Comparison of ENCODE assay signal across 22 cellular contexts in the genomic region with DNA sequence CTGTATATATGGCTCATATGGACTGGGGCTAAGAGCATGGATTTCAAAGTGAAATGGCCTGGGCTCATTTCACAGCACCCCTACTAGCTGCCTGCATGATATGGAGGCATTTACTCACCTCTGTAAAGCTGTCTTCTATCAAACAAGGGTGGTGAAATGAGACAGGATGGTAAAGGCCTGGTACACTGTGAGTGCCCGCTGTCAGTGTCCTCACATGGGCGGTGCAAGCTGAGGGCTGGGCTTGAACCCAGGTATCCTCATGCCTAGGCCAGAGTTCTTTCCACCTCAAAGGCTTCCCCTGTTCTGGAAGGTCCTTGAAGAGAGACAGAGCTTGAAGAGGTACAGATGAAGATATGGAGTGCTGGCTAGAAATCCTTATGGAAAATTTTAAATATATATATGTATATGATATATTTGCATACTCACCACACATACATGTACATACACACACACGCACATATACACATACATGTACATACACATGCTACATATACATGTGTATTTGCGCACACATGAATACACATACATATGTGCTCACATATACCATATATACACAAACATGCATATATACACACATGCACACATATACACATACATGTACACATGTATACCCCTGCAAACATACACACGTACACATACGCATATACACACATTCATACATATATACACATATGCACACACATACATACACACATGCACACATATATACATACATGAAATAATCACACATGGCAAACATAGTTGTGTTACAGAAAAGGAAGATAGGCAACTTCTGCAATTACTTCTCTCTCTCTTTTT. TPM values are rescaled to one million over a fixed set of nuclear protein-coding genes. Genes with fewer than 3 reads are reported as not detected.
A peak's percentile ranks its signal among the peaks of the same experiment; 100 is the strongest.
DNase-seq lines count a peak whose midpoint lies in the region; ATAC-seq and TF ChIP-seq lines count a peak whose summit lies in the region.
"Had no signal": no experiment of that assay in that cellular context is flagged by ENCODE, and none has a peak within 500 bp of the region (broad histone marks: within the 10 kb centered on the region; RNA-seq: fewer than 3 reads in every experiment).

No MANE protein-coding gene starts in this region.

- peak; percentile 19 for DNase-seq in activated T-cell treated with anti-CD3 and anti-CD28 coated beads, Interleukin-2, amount 50 U/mL, for 24 hours
- DNase-seq in activated T-cell treated with anti-CD3 and anti-CD28 coated beads for 4 hours (no peak), T-helper 17 cell (no peak), epithelial cell of prostate (ENCODE audit: low read depth, low spot score) (no peak), tibial artery (peak in 1 of 2 donors; percentile 27), HuH-7 (ENCODE audit: low spot score) (no peak), NCI-H146 (lab: John Stamatoyannopoulos, UW) (no peak)
- DNase-seq in naive thymus-derived CD8-positive, alpha-beta T cell: no peak
- DNase-seq: ACHN; activated CD4-positive, alpha-beta T cell treated with anti-CD3 and anti-CD28 coated beads for 1 hour; activated naive CD4-positive, alpha-beta T cell treated with Interleukin-2 at 50 U/mL for 16 hours; Calu3; mammary epithelial cell; MV-4-11; NCI-H187; NCI-H69; retina; SHP77; stimulated activated CD4-positive, alpha-beta T cell treated with anti-CD3 and anti-CD28 coated beads, Interleukin-12 subunit alpha, Interleukin-12 subunit beta, amount 100 ng/mL, for 4 hours; stimulated activated CD4-positive, alpha-beta T cell treated with anti-CD3 and anti-CD28 coated beads, Interleukin-4, amount 100 ng/mL, for 4 hours; upper lobe of right lung had no signal

- H3K27ac ChIP-seq in epithelial cell of prostate: peak overlapping the region; percentile 10
- peak overlapping the region; percentile 91 to 93 for H3K27ac ChIP-seq in tibial artery

- TF ChIP-seq CTCF in tibial artery (IDR thresholded peaks at IDR 0.05): no peak

- ATAC-seq in T-helper 17 cell: no peak
- no peak for ATAC-seq in naive thymus-derived CD8-positive, alpha-beta T cell
- ATAC-seq: upper lobe of right lung had no signal

- H3K4me1 Mint-ChIP-seq in activated T-cell treated with anti-CD3 and anti-CD28 coated beads, Interleukin-2, amount 50 U/mL, for 24 hours (ENCODE audit: low read depth): peaks cover 90% of the 10 kb centered on the region
- H3K4me1 Mint-ChIP-seq in T-helper 17 cell: peaks cover 21% of the 10 kb centered on the region
- H3K4me1 Mint-ChIP-seq in naive thymus-derived CD8-positive, alpha-beta T cell: peaks cover 11 to 44% (median 33%) of the 10 kb centered on the region in 4 donors

- no peaks in the 10 kb centered on the region for H3K27me3 ChIP-seq in tibial artery
- H3K27me3 ChIP-seq: BLaER1 treated with 17β-estradiol and CSF1 and Interleukin-3, amounts not matched to agents 10 nM and 100 nM; upper lobe of right lung had no signal

- POLR2A ChIA-PET in naive thymus-derived CD8-positive, alpha-beta T cell (lab: Charles Lee): no interaction called here

- no peak overlapping the region for H3K4me3 Mint-ChIP-seq in activated T-cell treated with anti-CD3 and anti-CD28 coated beads, Interleukin-2, amount 50 U/mL, for 24 hours
- H3K4me3 Mint-ChIP-seq in T-helper 17 cell: no peak overlapping the region
- no peak overlapping the region for H3K4me3 Mint-ChIP-seq in naive thymus-derived CD8-positive, alpha-beta T cell

- peaks cover 3 to 96% (median 64%) of the 10 kb centered on the region in 4 donors for H3K4me1 ChIP-seq in tibial artery

- H3K9me3 ChIP-seq in T-helper 17 cell (ENCODE audit: control insufficient read depth, low read length, poor library complexity, severe bottlenecking): no peaks in the 10 kb centered on the region
- H3K9me3 ChIP-seq in tibial artery: no peaks in the 10 kb centered on the region
- H3K9me3 ChIP-seq: BLaER1 treated with 17β-estradiol and CSF1 and Interleukin-3, amounts not matched to agents 10 nM and 100 nM; upper lobe of right lung had no signal

- peaks cover 42% of the 10 kb centered on the region for H3K36me3 Mint-ChIP-seq in activated T-cell treated with anti-CD3 and anti-CD28 coated beads, Interleukin-2, amount 50 U/mL, for 24 hours (ENCODE audit: low read depth)
- H3K36me3 Mint-ChIP-seq in T-helper 17 cell (ENCODE audit: low read depth): no peaks in the 10 kb centered on the region
- no peaks in the 10 kb centered on the region for H3K36me3 Mint-ChIP-seq in naive thymus-derived CD8-positive, alpha-beta T cell

- no peaks in the 10 kb centered on the region for H3K27me3 Mint-ChIP-seq in activated T-cell treated with anti-CD3 and anti-CD28 coated beads, Interleukin-2, amount 50 U/mL, for 24 hours
- H3K27me3 Mint-ChIP-seq in T-helper 17 cell: no peaks in the 10 kb centered on the region
- no peaks in the 10 kb centered on the region for H3K27me3 Mint-ChIP-seq in naive thymus-derived CD8-positive, alpha-beta T cell

- no peaks in the 10 kb centered on the region for H3K9me3 Mint-ChIP-seq in activated T-cell treated with anti-CD3 and anti-CD28 coated beads, Interleukin-2, amount 50 U/mL, for 24 hours
- H3K9me3 Mint-ChIP-seq in naive thymus-derived CD8-positive, alpha-beta T cell: no peaks in the 10 kb centered on the region

- intact Hi-C loops in tibial artery (cut with DNase I; ENCODE audit: low total_unique reads): no loop called here

- H3K36me3 ChIP-seq in tibial artery: peaks cover 22 to 30% (median 29%) of the 10 kb centered on the region in 3 donors
- H3K36me3 ChIP-seq: BLaER1 treated with 17β-estradiol and CSF1 and Interleukin-3, amounts not matched to agents 10 nM and 100 nM had no signal

- no peak overlapping the region for H3K27ac Mint-ChIP-seq in activated T-cell treated with anti-CD3 and anti-CD28 coated beads, Interleukin-2, amount 50 U/mL, for 24 hours
- H3K27ac Mint-ChIP-seq in T-helper 17 cell: peak overlapping the region; percentile 79
- peak overlapping the region in 1 of 10 donors; percentile 73 for H3K27ac Mint-ChIP-seq in naive thymus-derived CD8-positive, alpha-beta T cell

- H3K4me3 ChIP-seq in tibial artery: no peak overlapping the region
- H3K4me3 ChIP-seq: BLaER1 treated with 17β-estradiol and CSF1 and Interleukin-3, amounts not matched to agents 10 nM and 100 nM; upper lobe of right lung had no signal

RNA-seq across cellular contexts. Expression of a gene that starts 44.7 kb away (rescaled TPM):
- total RNA-seq in T-helper 17 cell: 10 to 100 TPM; 52.0 to 66.9 TPM
- total RNA-seq in naive thymus-derived CD8-positive, alpha-beta T cell: 1 to 10 TPM; 5.0 to 7.0 TPM
- polyA plus RNA-seq in naive thymus-derived CD8-positive, alpha-beta T cell: 10 to 100 TPM in 1 of 3 donors, 1 to 10 TPM in 2; 2.3 to 12.3 (median 2.8) TPM

Comparison
In these comparisons a context has a peak if more than half of its experiments do, and no peak if none do; other contexts are left out.
1. RNA of a gene that starts 44.7 kb away (total RNA-seq): 52.0 to 66.9 TPM in T-helper 17 cell; 5.0 to 7.0 TPM in naive thymus-derived CD8-positive, alpha-beta T cell; every median in the first group is over 4 times any median in the second.